3 cellular contexts compared by ENCODE assay signal in genomic region chr5:6755941-6756340, GRCh38.
TF ChIP-seq lines count a peak whose summit lies in the region.

No MANE protein-coding gene starts in this region.

TF ChIP-seq in HepG2, 621 proteins besides CTCF, POLR2A, EP300 and RAD21:
- no peak for TF ChIP-seq KAT7 (CRISPR knock-in tag; IDR thresholded peaks at IDR 0.05; ENCODE audit: borderline replicate concordance)
- no peak for TF ChIP-seq SIN3B (IDR thresholded peaks at IDR 0.05; ENCODE audit: low read length)
- TF ChIP-seq PCBP2 (optimal IDR thresholded peaks at IDR 0.05; ENCODE audit: low read depth, low read length, poor library complexity, severe bottlenecking): no peak
- TF ChIP-seq KDM1A (CRISPR knock-in tag; IDR thresholded peaks at IDR 0.05): no peak
- TF ChIP-seq POGZ (CRISPR knock-in tag; IDR thresholded peaks at IDR 0.05): no peak
- no peak for TF ChIP-seq ZEB1 (IDR thresholded peaks at IDR 0.05; ENCODE audit: insufficient replicate concordance, low read depth)
- no peak for TF ChIP-seq MYPOP (CRISPR knock-in tag; IDR thresholded peaks at IDR 0.05)
- TF ChIP-seq NFKBIZ (CRISPR knock-in tag; IDR thresholded peaks at IDR 0.05): no peak
- TF ChIP-seq ZFP36L2 (CRISPR knock-in tag; IDR thresholded peaks at IDR 0.05): no peak

TF ChIP-seq in K562, 482 proteins besides CTCF, POLR2A, EP300 and RAD21:
- TF ChIP-seq SPI1 (IDR thresholded peaks at IDR 0.05; ENCODE audit: borderline replicate concordance, low read depth, low read length) (0 out of 2 replicates have a peak, but pooled peaks have one; percentile 49), TAF15 (IDR thresholded peaks at IDR 0.05; ENCODE audit: low read depth, low read length) (no peak), ELF4 (CRISPR knock-in tag; IDR thresholded peaks at IDR 0.05) (no peak), CEBPG (CRISPR knock-in tag; IDR thresholded peaks at IDR 0.05) (no peak), CEBPG (tag; conservative IDR thresholded peaks at IDR 0.05 in 1 of 2, IDR thresholded peaks at IDR 0.05 in 1 of 2) (no peak), ETS2 (tag; IDR thresholded peaks at IDR 0.05; ENCODE audit: borderline replicate concordance, poor library complexity, severe bottlenecking) (no peak), TAF9B (IDR thresholded peaks at IDR 0.05; ENCODE audit: partially characterized antibody) (no peak), TAF7 (tag; IDR thresholded peaks at IDR 0.05) (no peak)

TF ChIP-seq in HEK293T, 16 proteins besides CTCF, POLR2A, EP300 and RAD21:
- TF ChIP-seq L3MBTL2 (conservative IDR thresholded peaks at IDR 0.05) (no peak), FOXM1 (IDR thresholded peaks at IDR 0.05; ENCODE audit: borderline replicate concordance) (no peak), SUZ12 (IDR thresholded peaks at IDR 0.05) (no peak), SP1 (IDR thresholded peaks at IDR 0.05) (no peak)
